ENCODE assay signal across 11 cellular contexts in genomic region chr10:103693812-103694205, GRCh38.
A peak's percentile ranks its signal among the peaks of the same experiment; 100 is the strongest.
DNase-seq lines count a peak whose midpoint lies in the region; ATAC-seq and TF ChIP-seq lines count a peak whose summit lies in the region.
"Had no signal": no experiment of that assay in that cellular context is flagged by ENCODE, and none has a peak within 500 bp of the region (broad histone marks: within the 10 kb centered on the region; RNA-seq: fewer than 3 reads in every experiment).

No MANE protein-coding gene starts in this region.

- CTCF ChIA-PET in activated CD8-positive, alpha-beta T cell treated with anti-CD3 and anti-CD28 coated beads for 36 hours (lab: Charles Lee) = interaction anchor here (2.1 kb wide), 1 partner anchor 19 kb away, joined by 9 read pairs; no protein-coding TSS in a partner anchor

- no peak for TF ChIP-seq CTCF in activated CD8-positive, alpha-beta T cell treated with anti-CD3 and anti-CD28 coated beads for 36 hours (IDR thresholded peaks at IDR 0.05)

- ATAC-seq in activated T-cell treated with anti-CD3 and anti-CD28 coated beads, Interleukin-2, amount 50 U/mL, for 4 hours = no peak
- no peak for ATAC-seq in activated CD8-positive, alpha-beta T cell treated with anti-CD3 and anti-CD28 coated beads for 36 hours
- ATAC-seq in HG03442 (IDR thresholded peaks at IDR 0.05; ENCODE audit: unreplicated experiment) = no peak
- ATAC-seq in HG03175 (IDR thresholded peaks at IDR 0.05; ENCODE audit: unreplicated experiment) = no peak

- H3K27ac Mint-ChIP-seq in activated CD8-positive, alpha-beta T cell treated with anti-CD3 and anti-CD28 coated beads for 36 hours = no peak overlapping the region

- peaks cover 20% of the 10 kb centered on the region; the same call in 1 of the 2 replicates for H3K4me1 ChIP-seq in iPS-20b (ENCODE audit: insufficient read depth, low read length)

- DNase-seq in activated T-cell treated with anti-CD3 and anti-CD28 coated beads, Interleukin-2, amount 50 U/mL, for 4 hours = no peak
- no peak for DNase-seq in activated T-cell treated with anti-CD3 and anti-CD28 coated beads, Interleukin-2, amount 50 U/mL, for 1 hour
- no peak for DNase-seq in activated CD8-positive, alpha-beta T cell treated with anti-CD3 and anti-CD28 coated beads for 36 hours
- no peak for DNase-seq in GDM1 (lab: John Stamatoyannopoulos, UW)
- DNase-seq: transverse colon, WERI-Rb-1 had no signal

- H3K4me3 Mint-ChIP-seq in activated T-cell treated with anti-CD3 and anti-CD28 coated beads, Interleukin-2, amount 50 U/mL, for 4 hours = peak overlapping the region; percentile 84
- peak overlapping the region; percentile 79 for H3K4me3 Mint-ChIP-seq in activated CD8-positive, alpha-beta T cell treated with anti-CD3 and anti-CD28 coated beads for 36 hours

- intact Hi-C loops in activated CD8-positive, alpha-beta T cell treated with anti-CD3 and anti-CD28 coated beads for 36 hours (cut with micrococcal nuclease) = no loop called here

- H3K9me3 Mint-ChIP-seq in activated T-cell treated with anti-CD3 and anti-CD28 coated beads, Interleukin-2, amount 50 U/mL, for 4 hours = no peaks in the 10 kb centered on the region
- no peaks in the 10 kb centered on the region for H3K9me3 Mint-ChIP-seq in activated CD8-positive, alpha-beta T cell treated with anti-CD3 and anti-CD28 coated beads for 36 hours

- H3K4me1 Mint-ChIP-seq in activated T-cell treated with anti-CD3 and anti-CD28 coated beads, Interleukin-2, amount 50 U/mL, for 4 hours (ENCODE audit: low read depth) = peaks cover 28% of the 10 kb centered on the region
- peaks cover 24% of the 10 kb centered on the region for H3K4me1 Mint-ChIP-seq in activated CD8-positive, alpha-beta T cell treated with anti-CD3 and anti-CD28 coated beads for 36 hours (ENCODE audit: low read depth)

- H3K27me3 ChIP-seq in iPS-20b (ENCODE audit: insufficient read depth, low read length) = peaks cover 64% of the 10 kb centered on the region
- H3K27me3 ChIP-seq: ascending aorta, transverse colon had no signal

- POLR2A ChIA-PET in activated CD8-positive, alpha-beta T cell treated with anti-CD3 and anti-CD28 coated beads for 36 hours (lab: Charles Lee) = no interaction called here

- H3K9me3 ChIP-seq in iPS-20b (ENCODE audit: insufficient read depth, low read depth, low read length) = no peaks in the 10 kb centered on the region
- H3K9me3 ChIP-seq: ascending aorta, transverse colon had no signal

- H3K27ac ChIP-seq in iPS-20b (ENCODE audit: low read length) (no peak overlapping the region), temporal lobe (ENCODE audit: low read depth, low read length) (peak overlapping the region; percentile 87)
- H3K27ac ChIP-seq: ascending aorta, WERI-Rb-1 had no signal

- peaks cover 2% of the 10 kb centered on the region for H3K27me3 Mint-ChIP-seq in activated T-cell treated with anti-CD3 and anti-CD28 coated beads, Interleukin-2, amount 50 U/mL, for 4 hours (ENCODE audit: low read depth)
- peaks cover 4% of the 10 kb centered on the region for H3K27me3 Mint-ChIP-seq in activated CD8-positive, alpha-beta T cell treated with anti-CD3 and anti-CD28 coated beads for 36 hours

- no peaks in the 10 kb centered on the region for H3K36me3 Mint-ChIP-seq in activated T-cell treated with anti-CD3 and anti-CD28 coated beads, Interleukin-2, amount 50 U/mL, for 4 hours (ENCODE audit: insufficient read depth)
- H3K36me3 Mint-ChIP-seq in activated CD8-positive, alpha-beta T cell treated with anti-CD3 and anti-CD28 coated beads for 36 hours (ENCODE audit: low read depth) = no peaks in the 10 kb centered on the region

- H3K4me3 ChIP-seq in iPS-20b (ENCODE audit: low read length) = peak overlapping the region; percentile 70

- no peaks in the 10 kb centered on the region for H3K36me3 ChIP-seq in iPS-20b (ENCODE audit: insufficient read depth, low read depth, low read length)
- H3K36me3 ChIP-seq: ascending aorta, transverse colon, WERI-Rb-1 had no signal

- H3K9ac ChIP-seq in iPS-20b (ENCODE audit: low read depth, low read length) = no peak overlapping the region
